8 cellular contexts compared by ENCODE assay signal in the genomic region with DNA sequence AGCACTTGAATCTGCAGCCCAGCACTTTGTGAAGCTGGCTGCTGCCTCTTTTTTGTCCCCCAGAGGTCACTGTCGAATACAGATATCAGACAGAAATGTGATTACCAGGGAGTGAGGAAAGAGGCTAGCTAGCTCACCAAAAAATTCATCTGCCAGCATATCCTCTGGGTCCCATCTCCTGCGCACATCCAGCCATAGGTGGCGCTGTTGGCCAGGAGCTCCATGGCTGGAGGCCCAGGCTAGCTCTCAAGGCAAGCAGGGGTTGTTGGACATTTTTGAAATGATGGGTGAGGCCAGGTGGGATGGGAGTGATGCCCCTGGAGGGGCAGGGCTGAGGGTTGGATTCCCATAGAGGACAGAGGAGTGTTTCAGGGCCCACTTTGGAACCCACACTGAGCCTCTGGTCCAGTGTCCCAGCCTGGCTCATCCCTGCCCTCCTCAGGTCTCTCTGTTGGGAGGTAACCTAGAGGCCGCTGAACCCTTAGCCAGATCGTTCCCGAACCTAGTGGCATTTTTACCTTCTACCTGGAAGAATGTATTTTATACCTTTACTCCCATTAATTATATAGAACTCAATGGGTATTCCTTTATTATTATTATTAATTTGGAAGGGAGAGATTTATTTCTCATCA. TPM values are rescaled to one million over a fixed set of nuclear protein-coding genes. Genes with fewer than 3 reads are reported as not detected.
A peak's percentile ranks its signal among the peaks of the same experiment; 100 is the strongest.
DNase-seq lines count a peak whose midpoint lies in the region; ATAC-seq, FAIRE-seq and TF ChIP-seq lines count a peak whose summit lies in the region.

No MANE protein-coding gene starts in this region.

- H3K27me3 ChIP-seq in IMR-90 (ENCODE audit: control insufficient read depth, insufficient read depth, low read length) = no peaks in the 10 kb centered on the region
- H3K27me3 ChIP-seq in thyroid gland = no peaks in the 10 kb centered on the region

- H4K91ac ChIP-seq in IMR-90 (ENCODE audit: insufficient read depth, low read depth, low read length) = no peak overlapping the region

- WGBS in IMR-90 (ENCODE audit: extremely low coverage in 2 of 2, insufficient read length in 1 of 2), 2 experiments = no CpG with 5 or more reads among the region's 6 CpGs
- WGBS in thyroid gland, 2 donors = 46 to 60% methylated on average over 6 of the region's 6 CpGs

- no peak overlapping the region for H2BK5ac ChIP-seq in IMR-90 (ENCODE audit: low read depth, low read length, poor library complexity, severe bottlenecking)

- H2AK5ac ChIP-seq in IMR-90 (ENCODE audit: low read depth, low read length) = no peak overlapping the region

- TF ChIP-seq POLR2A in IMR-90 (IDR thresholded peaks at IDR 0.05; ENCODE audit: low read depth, low read length) = no peak
- no peak for TF ChIP-seq POLR2A in thyroid gland (IDR thresholded peaks at IDR 0.05)

- no peak overlapping the region for H2BK20ac ChIP-seq in IMR-90 (ENCODE audit: low read depth, low read length)

- H3K4me3 Mint-ChIP-seq in neural crest cell = no peak overlapping the region

- no peak overlapping the region for H3K23ac ChIP-seq in IMR-90 (ENCODE audit: low read depth, low read length)

- peak; percentile 66 for TF ChIP-seq CTCF in IMR-90 (conservative IDR thresholded peaks at IDR 0.05; ENCODE audit: low read depth, low read length)
- peak; percentile 97 for TF ChIP-seq CTCF in fibroblast of mammary gland (conservative IDR thresholded peaks at IDR 0.05; ENCODE audit: control insufficient read depth, insufficient read depth, low read depth, low read length)
- peak; percentile 92 for TF ChIP-seq CTCF in neural crest cell (conservative IDR thresholded peaks at IDR 0.05)
- TF ChIP-seq CTCF in thyroid gland (IDR thresholded peaks at IDR 0.05) = peak; percentile 47 to 85 (median 66)

- H3K4me1 Mint-ChIP-seq in neural crest cell = peaks cover 4% of the 10 kb centered on the region

- H3K4me1 ChIP-seq in IMR-90 (ENCODE audit: control insufficient read depth, insufficient read depth, low read length) (no peaks in the 10 kb centered on the region), thyroid gland (peaks cover 0 to 11% of the 10 kb centered on the region in 2 donors)

- H3K36me3 Mint-ChIP-seq in neural crest cell (ENCODE audit: low read depth) = no peaks in the 10 kb centered on the region

- CTCF ChIA-PET in IMR-90 (lab: Yijun Ruan, JAX) = interaction anchor here (0.6 to 1.2 kb wide), 6 partner anchors 10 to 184 kb away, joined by 3 to 9 read pairs (median 4); a partner anchor contains a TSS

- peak; percentile 84 for ATAC-seq in IMR-90 (ENCODE audit: low read depth)

- H3K9me3 ChIP-seq in IMR-90 (ENCODE audit: control insufficient read depth, insufficient read depth, low read length) = no peaks in the 10 kb centered on the region
- no peaks in the 10 kb centered on the region for H3K9me3 ChIP-seq in thyroid gland

- H3K27ac ChIP-seq in IMR-90 (ENCODE audit: insufficient read depth, low read length) (no peak overlapping the region), thyroid gland (no peak overlapping the region)

- no peak overlapping the region for H3K14ac ChIP-seq in IMR-90 (replicated peaks; ENCODE audit: low read depth, low read length)

- no peak overlapping the region for H4K5ac ChIP-seq in IMR-90 (ENCODE audit: low read depth, low read length)

- no peak for FAIRE-seq in RCC 7860 (lab: Jason Lieb, UNC)

- H3K79me1 ChIP-seq in IMR-90 (ENCODE audit: low read depth in 1 of 2, low read length in 2 of 2) = no peaks in the 10 kb centered on the region

- intact Hi-C loops in IMR-90 (cut with micrococcal nuclease) = loop anchor here (1.0 kb wide), 1 partner anchor 178 kb away; no protein-coding TSS in a partner anchor
- intact Hi-C loops in thyroid gland (cut with DNase I) = no loop called here

- H3K4me3 ChIP-seq in IMR-90 (ENCODE audit: insufficient read depth, low read depth, low read length) (no peak overlapping the region), fibroblast of mammary gland (ENCODE audit: control insufficient read depth, low read depth, low read length) (no peak overlapping the region), thyroid gland (replicated peaks in 1 of 3) (no peak overlapping the region)

- no peak overlapping the region for H3K4me2 ChIP-seq in IMR-90 (ENCODE audit: low read depth, low read length)

- no peak overlapping the region for H2BK120ac ChIP-seq in IMR-90 (ENCODE audit: low read depth, low read length)

- no peak overlapping the region for H2AFZ ChIP-seq in IMR-90 (replicated peaks; ENCODE audit: low read length, poor library complexity)

- no peak overlapping the region for H2AK9ac ChIP-seq in IMR-90 (replicated peaks; ENCODE audit: low read depth, low read length, poor library complexity)

- H3K36me3 ChIP-seq in IMR-90 (ENCODE audit: control insufficient read depth, insufficient read depth, low read length) (peaks cover 8% of the 10 kb centered on the region; the same call in 1 of the 2 replicates), thyroid gland (peaks cover 6 to 10% of the 10 kb centered on the region in 2 donors)

- H3K9me3 Mint-ChIP-seq in neural crest cell = no peaks in the 10 kb centered on the region

- in situ Hi-C loops in IMR-90 (cut with MboI; ENCODE audit: low sequenced_read_pairs) = no loop called here

- no peak overlapping the region for H3K56ac ChIP-seq in IMR-90 (ENCODE audit: extremely low read depth, insufficient read depth, low read length)

- peak; percentile 73 for TF ChIP-seq RAD21 in IMR-90 (IDR thresholded peaks at IDR 0.05; ENCODE audit: low read length)

- POLR2A ChIA-PET in IMR-90 (lab: Charles Lee; ENCODE audit: unreplicated experiment) = no interaction called here

- peak; percentile 12 for DNase-seq in activated gamma-delta T cell treated with Interleukin-2 at 50 U/mL for 16 hours
- no peak for DNase-seq in activated gamma-delta T cell (lab: John Stamatoyannopoulos, UW)
- DNase-seq in IMR-90 = peak; percentile 64
- peak; percentile 43 for DNase-seq in RCC 7860 (ENCODE audit: low spot score)
- DNase-seq in activated T-helper 1 cell treated with Interleukin-2 at 50 U/mL for 16 hours (ENCODE audit: low read depth) = peak; percentile 8
- DNase-seq in fibroblast of mammary gland (ENCODE audit: low read depth) = peak; percentile 73
- peak; percentile 88 for DNase-seq in neural crest cell (ENCODE audit: low read depth, low spot score)
- peak; percentile 69 to 75 for DNase-seq in thyroid gland

- no peak overlapping the region for H2BK15ac ChIP-seq in IMR-90 (ENCODE audit: low read depth, low read length)

- dilution Hi-C loops in IMR-90 (cut with HindIII; ENCODE audit: low sequenced_read_pairs, unreplicated experiment) = no loop called here

- no peak overlapping the region for H3K27ac Mint-ChIP-seq in neural crest cell (ENCODE audit: unreplicated experiment)

- no TSS peak for BruUV-seq in IMR-90 (replicated peaks; lab: Mats Ljungman, UMichigan)

- H4K8ac ChIP-seq in IMR-90 (ENCODE audit: low read depth in 2 of 2, low read length in 2 of 2) = no peak overlapping the region

- H3K18ac ChIP-seq in IMR-90 (ENCODE audit: low read depth, low read length) = no peak overlapping the region

- H3K9ac ChIP-seq in IMR-90 (ENCODE audit: low read depth, low read length) = no peak overlapping the region

- H3K27me3 Mint-ChIP-seq in neural crest cell (ENCODE audit: low read depth) = peaks cover 3% of the 10 kb centered on the region

- H3K9me1 ChIP-seq in IMR-90 (ENCODE audit: insufficient read depth, low read length) = no peaks in the 10 kb centered on the region

- H3K4ac ChIP-seq in IMR-90 (ENCODE audit: low read depth, low read length) = no peak overlapping the region

- no peaks in the 10 kb centered on the region; the same call in 1 of the 2 replicates for H4K20me1 ChIP-seq in IMR-90 (ENCODE audit: insufficient read depth, low read length)

TF ChIP-seq in IMR-90, 13 proteins besides CTCF, POLR2A, EP300 and RAD21:
- TF ChIP-seq SMC3 (IDR thresholded peaks at IDR 0.05; ENCODE audit: low read depth, low read length) (peak; percentile 53), CEBPB (IDR thresholded peaks at IDR 0.05; ENCODE audit: low read depth, low read length) (no peak), RCOR1 (IDR thresholded peaks at IDR 0.05; ENCODE audit: insufficient replicate concordance, low read length) (no peak), MAZ (IDR thresholded peaks at IDR 0.05; ENCODE audit: borderline replicate concordance, low read depth, low read length) (no peak), NFE2L2 (IDR thresholded peaks at IDR 0.05; ENCODE audit: low read depth, low read length) (no peak), CHD1 (IDR thresholded peaks at IDR 0.05; ENCODE audit: low read depth, low read length) (no peak), FOS (IDR thresholded peaks at IDR 0.05; ENCODE audit: low read depth, low read length) (no peak), MAFK (IDR thresholded peaks at IDR 0.05; ENCODE audit: low read depth, low read length) (no peak)

RNA-seq across cellular contexts. Expression of a gene that starts 14.8 kb away (rescaled TPM):
- total RNA-seq in IMR-90 (2012; rRNA removed) (59.1 and 113 TPM in 2 replicates), neural crest cell (29.6 and 35.5 TPM in 2 replicates), thyroid gland (10 to 100 TPM; 18.1 to 73.0 (median 37.3) TPM)
- polyA plus RNA-seq in IMR-90 (2012; rRNA removed) = 66.1 and 73.7 TPM in 2 replicates
- polyA plus RNA-seq in IMR-90 (2012; cell fraction: cytosol; rRNA removed) = 44.0 and 79.1 TPM in 2 replicates
- polyA plus RNA-seq in IMR-90 (2012; cell fraction: nucleus; rRNA removed; ENCODE audit: low replicate concordance) = 13.5 and 48.7 TPM in 2 replicates

RNA-seq across cellular contexts. Expression of a gene that starts 14.8 kb away (rescaled TPM):
- 6.1 and 6.3 TPM in 2 replicates for total RNA-seq in IMR-90 (2012; rRNA removed)
- polyA plus RNA-seq in IMR-90 (2012; rRNA removed) = 23.7 TPM in 2 replicates
- 15.7 and 21.1 TPM in 2 replicates for polyA plus RNA-seq in IMR-90 (2012; cell fraction: cytosol; rRNA removed)
- 57.9 and 115 TPM in 2 replicates for polyA plus RNA-seq in IMR-90 (2012; cell fraction: nucleus; rRNA removed; ENCODE audit: low replicate concordance)
- 30.8 and 36.3 TPM in 2 replicates for total RNA-seq in neural crest cell
- 10 to 100 TPM; 26.2 to 34.9 (median 33.1) TPM for total RNA-seq in thyroid gland
